ENCODE assay signal across 9 cellular contexts in genomic region chr9:121637441-121638222, GRCh38. TPM values are rescaled to one million over a fixed set of nuclear protein-coding genes. Genes with fewer than 3 reads are reported as not detected.
DNase-seq lines count a peak whose midpoint lies in the region; ATAC-seq and TF ChIP-seq lines count a peak whose summit lies in the region.
"Had no signal": no experiment of that assay in that cellular context is flagged by ENCODE, and none has a peak within 500 bp of the region (broad histone marks: within the 10 kb centered on the region; RNA-seq: fewer than 3 reads in every experiment).

No MANE protein-coding gene starts in this region.

- H2BK15ac ChIP-seq in mesendoderm (replicated peaks; ENCODE audit: low read depth) = no peak overlapping the region

- H2AK5ac ChIP-seq in mesendoderm (ENCODE audit: low read length) = no peak overlapping the region

- no peaks in the 10 kb centered on the region for H3K79me2 ChIP-seq in neural progenitor cell (ENCODE audit: low read depth)
- no peaks in the 10 kb centered on the region for H3K79me2 ChIP-seq in mesendoderm (ENCODE audit: control insufficient read depth, insufficient read depth, low read length)

- H2BK5ac ChIP-seq in mesendoderm (ENCODE audit: low read length) = no peak overlapping the region

- peak overlapping the region; percentile 29 to 88 (median 77) for H3K4me2 ChIP-seq in BLaER1 treated with 17β-estradiol and CSF1 and Interleukin-3, amounts not matched to agents 10 nM and 100 nM
- H3K4me2 ChIP-seq in neural progenitor cell (no peak overlapping the region), mesendoderm (ENCODE audit: low read length) (no peak overlapping the region)

- H3K23ac ChIP-seq in mesendoderm (ENCODE audit: low read length) = no peak overlapping the region

- H3K27ac ChIP-seq in BLaER1 treated with 17β-estradiol and CSF1 and Interleukin-3, amounts not matched to agents 10 nM and 100 nM = peak overlapping the region in 8 of 11 experiments; percentile 24 to 78 (median 60); a peak in 15 of 22 replicates
- H3K27ac ChIP-seq in neural progenitor cell = no peak overlapping the region
- no peak overlapping the region for H3K27ac ChIP-seq in mesendoderm (ENCODE audit: low read depth, low read length)

- H3K36me3 ChIP-seq in BLaER1 treated with 17β-estradiol and CSF1 and Interleukin-3, amounts not matched to agents 10 nM and 100 nM = no peaks in the 10 kb centered on the region
- H3K36me3 ChIP-seq in neural progenitor cell = no peaks in the 10 kb centered on the region
- no peaks in the 10 kb centered on the region for H3K36me3 ChIP-seq in mesendoderm (ENCODE audit: control insufficient read depth, insufficient read depth, low read length)

- H3K9me3 Mint-ChIP-seq in neural progenitor cell = no peaks in the 10 kb centered on the region

- no peak for TF ChIP-seq CTCF in neural progenitor cell (IDR thresholded peaks at IDR 0.05)

- H3K79me1 ChIP-seq in mesendoderm (ENCODE audit: low read length) = no peaks in the 10 kb centered on the region

- H3K27me3 Mint-ChIP-seq in neural progenitor cell (ENCODE audit: insufficient read depth, low read depth) = peaks cover 4% of the 10 kb centered on the region

- no peak overlapping the region for H3K56ac ChIP-seq in mesendoderm (ENCODE audit: low read length)

- H3K4me1 ChIP-seq in BLaER1 treated with 17β-estradiol and CSF1 and Interleukin-3, amounts not matched to agents 10 nM and 100 nM = peaks cover 52 to 89% (median 85%) of the 10 kb centered on the region in 10 experiments
- H3K4me1 ChIP-seq in neural progenitor cell (peaks cover 28% of the 10 kb centered on the region), mesendoderm (ENCODE audit: control insufficient read depth, low read depth, low read length) (no peaks in the 10 kb centered on the region)

- H3F3A ChIP-seq in neural progenitor cell (ENCODE audit: low read depth) = peaks cover 2% of the 10 kb centered on the region

- H3K27ac Mint-ChIP-seq in neural progenitor cell = peak overlapping the region; percentile 6

- H4K5ac ChIP-seq in mesendoderm (ENCODE audit: low read length) = no peak overlapping the region

- peaks cover 0 to 9% (median 0%) of the 10 kb centered on the region in 11 experiments; a peak in 6 of 22 replicates for H3K9me3 ChIP-seq in BLaER1 treated with 17β-estradiol and CSF1 and Interleukin-3, amounts not matched to agents 10 nM and 100 nM (replicated peaks in 1 of 11)
- no peaks in the 10 kb centered on the region for H3K9me3 ChIP-seq in neural progenitor cell (ENCODE audit: low read depth)

- no peak overlapping the region for H2AFZ ChIP-seq in neural progenitor cell (replicated peaks)

- H3K4me3 Mint-ChIP-seq in neural progenitor cell = peak overlapping the region; percentile 49

- peaks cover 0 to 29% (median 0%) of the 10 kb centered on the region in 11 experiments; a peak in 4 of 22 replicates for H4K20me1 ChIP-seq in BLaER1 treated with 17β-estradiol and CSF1 and Interleukin-3, amounts not matched to agents 10 nM and 100 nM
- peaks cover 84% of the 10 kb centered on the region for H4K20me1 ChIP-seq in neural progenitor cell (ENCODE audit: low read depth)

- no CpG with 5 or more reads among the region's 12 CpGs for WGBS in mesendoderm (ENCODE audit: extremely low coverage, insufficient coverage, low lambda C conversion rate)

- no peaks in the 10 kb centered on the region for H3K36me3 Mint-ChIP-seq in neural progenitor cell

- ATAC-seq in GM21360 (IDR thresholded peaks at IDR 0.05; ENCODE audit: unreplicated experiment) = no peak

- peaks cover 74% of the 10 kb centered on the region for H3K4me1 Mint-ChIP-seq in neural progenitor cell

- no peaks in the 10 kb centered on the region for H3K27me3 ChIP-seq in BLaER1 treated with 17β-estradiol and CSF1 and Interleukin-3, amounts not matched to agents 10 nM and 100 nM
- no peaks in the 10 kb centered on the region for H3K27me3 ChIP-seq in neural progenitor cell
- no peaks in the 10 kb centered on the region for H3K27me3 ChIP-seq in mesendoderm (ENCODE audit: insufficient read depth, low read length, poor library complexity)

- DNase-seq in NCI-H1694 (lab: John Stamatoyannopoulos, UW) = peak; percentile 82
- peak; percentile 52 for DNase-seq in dedifferentiated amniotic fluid mesenchymal stem cell (ENCODE audit: extremely low spot score)
- no peak for DNase-seq in neural progenitor cell (ENCODE audit: low spot score)
- no peak for DNase-seq in COLO829 (ENCODE audit: low spot score)
- DNase-seq in mesendoderm = no peak
- no peak for DNase-seq in NCI-H1105 (lab: John Stamatoyannopoulos, UW)
- DNase-seq: activated CD4-positive, alpha-beta T cell treated with anti-CD3 and anti-CD28 coated beads for 4 hours had no signal

- no peak overlapping the region for H3K4ac ChIP-seq in mesendoderm (ENCODE audit: low read depth, low read length)

- no peak overlapping the region for H4K8ac ChIP-seq in mesendoderm (ENCODE audit: low read depth, low read length)

- H2BK120ac ChIP-seq in mesendoderm (ENCODE audit: low read depth, low read length) = no peak overlapping the region

- H3K9ac ChIP-seq in BLaER1 treated with 17β-estradiol and CSF1 and Interleukin-3, amounts not matched to agents 10 nM and 100 nM = peak overlapping the region in 6 of 11 experiments; percentile 4 to 69 (median 34); a peak in 6 of 22 replicates
- no peak overlapping the region for H3K9ac ChIP-seq in neural progenitor cell
- no peak overlapping the region for H3K9ac ChIP-seq in mesendoderm (ENCODE audit: low read length)

- no peak overlapping the region for H3K18ac ChIP-seq in mesendoderm (ENCODE audit: low read length)

- no peak overlapping the region for H3K4me3 ChIP-seq in BLaER1 treated with 17β-estradiol and CSF1 and Interleukin-3, amounts not matched to agents 10 nM and 100 nM
- H3K4me3 ChIP-seq in neural progenitor cell (no peak overlapping the region), mesendoderm (ENCODE audit: low read length) (no peak overlapping the region)

RNA-seq across cellular contexts. Expression of gene DAB2IP, which starts 13.8 kb away (rescaled TPM):
- total RNA-seq in neural progenitor cell (ENCODE audit: low replicate concordance) = 24.3 and 41.7 TPM in 2 replicates
- 21.8 TPM for polyA plus RNA-seq in mesendoderm (2013, experiment 1 of 2)
- polyA plus RNA-seq in mesendoderm (2013, experiment 2 of 2) = 21.4 TPM

Comparison
In these comparisons a context has a peak if more than half of its experiments do, and no peak if none do; other contexts are left out.
1. H3K27ac ChIP-seq: peak in BLaER1 treated with 17β-estradiol and CSF1 and Interleukin-3, amounts not matched to agents 10 nM and 100 nM (8 of 11); none in neural progenitor cell (single experiment) and mesendoderm (single experiment).
2. H3K4me2 ChIP-seq: peak in BLaER1 treated with 17β-estradiol and CSF1 and Interleukin-3, amounts not matched to agents 10 nM and 100 nM (11 of 11); none in neural progenitor cell (single experiment) and mesendoderm (single experiment).
3. H3K9ac ChIP-seq: peak in BLaER1 treated with 17β-estradiol and CSF1 and Interleukin-3, amounts not matched to agents 10 nM and 100 nM (6 of 11); none in neural progenitor cell (single experiment) and mesendoderm (single experiment).
4. DNase-seq: peak in NCI-H1694 (single experiment) and dedifferentiated amniotic fluid mesenchymal stem cell (single experiment); none in neural progenitor cell (single experiment), COLO829 (single experiment), mesendoderm (single experiment) and NCI-H1105 (single experiment).